In the genomic region with DNA sequence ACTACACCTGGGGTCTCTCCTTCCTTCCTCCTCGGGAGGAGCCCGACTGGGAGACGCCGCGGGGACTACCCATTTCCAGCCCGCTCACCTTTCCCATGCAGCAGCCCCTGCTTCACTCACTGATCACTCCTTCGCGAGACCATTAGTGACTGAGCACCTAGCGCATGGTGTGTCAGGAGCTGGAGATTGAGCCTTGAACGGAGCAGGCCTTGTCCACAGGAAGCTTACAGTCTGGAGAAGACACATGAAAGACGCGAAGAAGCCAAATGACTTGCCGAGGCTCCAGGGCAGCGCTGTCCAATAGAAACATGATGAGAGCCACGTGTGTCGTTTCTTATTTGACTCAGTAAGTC, we compare ENCODE assay signal across 9 cellular contexts. TPM values are rescaled to one million over a fixed set of nuclear protein-coding genes. Genes with fewer than 3 reads are reported as not detected.
DNase-seq lines count a peak whose midpoint lies in the region; ATAC-seq and TF ChIP-seq lines count a peak whose summit lies in the region.
"Had no signal": no experiment of that assay in that cellular context is flagged by ENCODE, and none has a peak within 500 bp of the region (broad histone marks: within the 10 kb centered on the region; RNA-seq: fewer than 3 reads in every experiment).

No MANE protein-coding gene starts in this region.

- DNase-seq in activated T-cell treated with anti-CD3 and anti-CD28 coated beads, Interleukin-2, amount 50 U/mL, for 72 hours, result no peak
- DNase-seq in activated T-cell treated with anti-CD3 and anti-CD28 coated beads for 4 hours (no peak), body of pancreas (no peak), mesendoderm (no peak), DMS53 treated with DMSO at 0.1 percent for 48 hours (lab: John Stamatoyannopoulos, UW; ENCODE audit: unreplicated experiment) (no peak), substantia nigra (lab: John Stamatoyannopoulos, UW) (no peak)
- DNase-seq: activated naive CD4-positive, alpha-beta T cell treated with Interleukin-2 at 50 U/mL for 16 hours had no signal

- WGBS in body of pancreas, 2 donors, result 20 to 29% methylated on average over 16 of the region's 16 CpGs
- WGBS in mesendoderm (ENCODE audit: extremely low coverage, insufficient coverage, low lambda C conversion rate), result no CpG with 5 or more reads among the region's 16 CpGs
- 66% methylated on average over 16 of the region's 16 CpGs for WGBS in thymus

- no peak for ATAC-seq in activated T-cell treated with anti-CD3 and anti-CD28 coated beads, Interleukin-2, amount 50 U/mL, for 72 hours (replicated peaks in 1 of 2)
- peak; percentile 8 for ATAC-seq in body of pancreas
- no peak for ATAC-seq in GM18867 (IDR thresholded peaks at IDR 0.05; ENCODE audit: unreplicated experiment)

- peaks cover 2% of the 10 kb centered on the region in 2 donors for H3K9me3 Mint-ChIP-seq in activated T-cell treated with anti-CD3 and anti-CD28 coated beads, Interleukin-2, amount 50 U/mL, for 72 hours

- no peak overlapping the region for H2BK120ac ChIP-seq in mesendoderm (ENCODE audit: low read depth, low read length)

- no peak for TF ChIP-seq POLR2A in body of pancreas (IDR thresholded peaks at IDR 0.05)

- H3K4me2 ChIP-seq in mesendoderm (ENCODE audit: low read length), result peak overlapping the region; percentile 52

- H3K9me3 ChIP-seq in body of pancreas, result no peaks in the 10 kb centered on the region
- peaks cover 3% of the 10 kb centered on the region for H3K9me3 ChIP-seq in thymus (ENCODE audit: control insufficient read depth)

- no peak overlapping the region for H4K8ac ChIP-seq in mesendoderm (ENCODE audit: low read depth, low read length)

- H3K27ac Mint-ChIP-seq in activated T-cell treated with anti-CD3 and anti-CD28 coated beads, Interleukin-2, amount 50 U/mL, for 72 hours, result no peak overlapping the region

- no peaks in the 10 kb centered on the region for H3K36me3 ChIP-seq in body of pancreas (replicated peaks in 1 of 2; ENCODE audit: insufficient read depth in 1 of 2, low read depth in 2 of 2)
- no peaks in the 10 kb centered on the region for H3K36me3 ChIP-seq in mesendoderm (ENCODE audit: control insufficient read depth, insufficient read depth, low read length)
- H3K36me3 ChIP-seq in thymus (ENCODE audit: control insufficient read depth, insufficient read depth), result no peaks in the 10 kb centered on the region

- H3K27me3 ChIP-seq in body of pancreas, result no peaks in the 10 kb centered on the region
- no peaks in the 10 kb centered on the region for H3K27me3 ChIP-seq in mesendoderm (ENCODE audit: insufficient read depth, low read length, poor library complexity)
- peaks cover 33% of the 10 kb centered on the region for H3K27me3 ChIP-seq in thymus (ENCODE audit: control insufficient read depth, insufficient read depth)

- H3K79me2 ChIP-seq in mesendoderm (ENCODE audit: control insufficient read depth, insufficient read depth, low read length), result no peaks in the 10 kb centered on the region

- intact Hi-C loops in body of pancreas (cut with DNase I), result no loop called here

- no peak overlapping the region for H3K4me3 ChIP-seq in body of pancreas
- H3K4me3 ChIP-seq in mesendoderm (ENCODE audit: low read length), result no peak overlapping the region
- peak overlapping the region; percentile 53 for H3K4me3 ChIP-seq in thymus (ENCODE audit: low read length)

- H3K27ac ChIP-seq in body of pancreas (peak overlapping the region; percentile 47 to 67 (median 65)), mesendoderm (ENCODE audit: low read depth, low read length) (no peak overlapping the region), thymus (ENCODE audit: low read depth) (no peak overlapping the region), substantia nigra (ENCODE audit: low read depth, low read length, poor library complexity, severe bottlenecking) (no peak overlapping the region)

- H3K4me1 Mint-ChIP-seq in activated T-cell treated with anti-CD3 and anti-CD28 coated beads, Interleukin-2, amount 50 U/mL, for 72 hours (ENCODE audit: low read depth), result peaks cover 16% of the 10 kb centered on the region

- H3K4me3 Mint-ChIP-seq in activated T-cell treated with anti-CD3 and anti-CD28 coated beads, Interleukin-2, amount 50 U/mL, for 72 hours, result peak overlapping the region; percentile 67 to 80

- no peak overlapping the region for H4K5ac ChIP-seq in mesendoderm (ENCODE audit: low read length)

- H3K4me1 ChIP-seq in body of pancreas (peaks cover 20% of the 10 kb centered on the region), mesendoderm (ENCODE audit: control insufficient read depth, low read depth, low read length) (no peaks in the 10 kb centered on the region), thymus (ENCODE audit: control insufficient read depth, insufficient read depth, low read length) (peaks cover 2% of the 10 kb centered on the region)

- H2BK5ac ChIP-seq in mesendoderm (ENCODE audit: low read length), result no peak overlapping the region

- H3K23ac ChIP-seq in mesendoderm (ENCODE audit: low read length), result peak overlapping the region; percentile 94

- TF ChIP-seq CTCF in body of pancreas (IDR thresholded peaks at IDR 0.05), result no peak

- peak overlapping the region; percentile 89 for H3K56ac ChIP-seq in mesendoderm (ENCODE audit: low read length)

- no peak overlapping the region for H3K18ac ChIP-seq in mesendoderm (ENCODE audit: low read length)

- H3K27me3 Mint-ChIP-seq in activated T-cell treated with anti-CD3 and anti-CD28 coated beads, Interleukin-2, amount 50 U/mL, for 72 hours (ENCODE audit: low read depth), result peaks cover 25% of the 10 kb centered on the region

- no peak overlapping the region for H2AK5ac ChIP-seq in mesendoderm (ENCODE audit: low read length)

- peaks cover 2 to 3% of the 10 kb centered on the region in 2 donors for H3K36me3 Mint-ChIP-seq in activated T-cell treated with anti-CD3 and anti-CD28 coated beads, Interleukin-2, amount 50 U/mL, for 72 hours (ENCODE audit: insufficient read depth in 2 of 2)

- no peak overlapping the region for H2BK15ac ChIP-seq in mesendoderm (replicated peaks; ENCODE audit: low read depth)

- peak overlapping the region; percentile 43 for H3K9ac ChIP-seq in mesendoderm (ENCODE audit: low read length)

- no peaks in the 10 kb centered on the region for H3K79me1 ChIP-seq in mesendoderm (ENCODE audit: low read length)

- no peak overlapping the region for H3K4ac ChIP-seq in mesendoderm (ENCODE audit: low read depth, low read length)

RNA-seq across cellular contexts. Expression of gene CFAP90, which starts 0.3 kb away (rescaled TPM):
- total RNA-seq in activated T-cell treated with anti-CD3 and anti-CD28 coated beads, Interleukin-2, amount 50 U/mL, for 72 hours, result not detected
- total RNA-seq in body of pancreas, result 10 to 100 TPM in 1 of 2 donors, under 1 TPM in 1; 0.52 to 10.2 TPM
- 0.55 TPM for polyA plus RNA-seq in mesendoderm (2013, experiment 1 of 2)
- polyA plus RNA-seq in mesendoderm (2013, experiment 2 of 2), result 0.70 TPM
- polyA plus RNA-seq in thymus, result 1.2 TPM

RNA-seq across cellular contexts. Expression of gene FASTKD3, which starts 17.6 kb away (rescaled TPM):
- 10 to 100 TPM in 1 of 2 donors, 1 to 10 TPM in 1; 8.5 to 12.3 TPM for total RNA-seq in activated T-cell treated with anti-CD3 and anti-CD28 coated beads, Interleukin-2, amount 50 U/mL, for 72 hours
- total RNA-seq in body of pancreas, result 1 to 10 TPM; 1.3 to 9.1 TPM
- polyA plus RNA-seq in mesendoderm (2013, experiment 1 of 2), result 6.2 TPM
- polyA plus RNA-seq in mesendoderm (2013, experiment 2 of 2), result 6.5 TPM
- polyA plus RNA-seq in thymus, result 26.7 TPM

RNA-seq across cellular contexts. Expression of gene MTRR, which starts 17.7 kb away (rescaled TPM):
- total RNA-seq in activated T-cell treated with anti-CD3 and anti-CD28 coated beads, Interleukin-2, amount 50 U/mL, for 72 hours, result 10 to 100 TPM; 65.0 to 67.6 TPM
- total RNA-seq in body of pancreas, result 10 to 100 TPM; 15.8 to 23.9 TPM
- polyA plus RNA-seq in mesendoderm (2013, experiment 1 of 2), result 52.5 TPM
- polyA plus RNA-seq in mesendoderm (2013, experiment 2 of 2), result 48.4 TPM
- polyA plus RNA-seq in thymus, result 30.0 TPM

Comparison
In these comparisons a context has a peak if more than half of its experiments do, and no peak if none do; other contexts are left out.
1. H3K27ac ChIP-seq: peak in body of pancreas (4 of 4); none in mesendoderm (single experiment), thymus (single experiment) and substantia nigra (single experiment).